In the genomic region with DNA sequence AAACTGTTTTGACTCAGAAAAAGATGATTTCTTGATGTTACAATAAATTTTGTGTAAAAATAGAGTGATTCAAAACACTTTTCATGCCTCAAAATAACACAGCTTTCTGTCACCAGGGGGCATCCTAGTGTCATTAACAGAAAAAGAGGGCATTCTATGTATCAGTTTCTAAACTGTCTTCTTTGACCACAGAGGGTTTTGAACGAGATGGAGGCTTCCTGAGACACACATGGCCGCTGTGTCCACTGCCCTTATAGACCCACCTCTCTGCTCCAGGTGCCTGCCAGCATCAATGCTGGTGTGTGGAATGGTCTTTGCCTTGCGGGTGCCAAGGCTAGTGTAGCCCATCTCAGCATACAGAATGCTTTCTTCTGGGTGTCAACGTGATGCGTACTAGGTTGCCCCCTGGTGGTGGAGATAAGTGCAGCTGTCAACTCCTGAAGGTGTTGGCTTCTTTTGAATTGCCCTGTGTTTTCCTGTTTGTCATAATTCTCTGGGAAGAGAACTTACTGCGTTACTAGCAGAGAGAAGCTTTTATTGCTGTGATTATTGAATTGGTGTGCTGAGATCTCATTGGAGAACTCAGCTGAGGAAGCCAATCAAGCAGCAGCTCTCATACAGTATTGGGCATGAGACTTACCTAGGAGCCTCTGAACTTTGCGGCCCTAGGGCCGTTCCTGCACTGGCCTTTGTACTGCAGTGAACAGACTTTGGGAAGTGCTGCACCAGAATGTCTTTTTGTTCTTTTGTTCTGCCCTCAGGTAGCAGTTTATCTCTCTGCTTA, we compare ENCODE assay signal across 1 cellular context.
TF ChIP-seq lines count a peak whose summit lies in the region.

No MANE protein-coding gene starts in this region.

TF ChIP-seq in HepG2, 621 proteins besides CTCF, POLR2A, EP300 and RAD21 (continued from another document and continues in another):
- TF ChIP-seq, protein P1, sequence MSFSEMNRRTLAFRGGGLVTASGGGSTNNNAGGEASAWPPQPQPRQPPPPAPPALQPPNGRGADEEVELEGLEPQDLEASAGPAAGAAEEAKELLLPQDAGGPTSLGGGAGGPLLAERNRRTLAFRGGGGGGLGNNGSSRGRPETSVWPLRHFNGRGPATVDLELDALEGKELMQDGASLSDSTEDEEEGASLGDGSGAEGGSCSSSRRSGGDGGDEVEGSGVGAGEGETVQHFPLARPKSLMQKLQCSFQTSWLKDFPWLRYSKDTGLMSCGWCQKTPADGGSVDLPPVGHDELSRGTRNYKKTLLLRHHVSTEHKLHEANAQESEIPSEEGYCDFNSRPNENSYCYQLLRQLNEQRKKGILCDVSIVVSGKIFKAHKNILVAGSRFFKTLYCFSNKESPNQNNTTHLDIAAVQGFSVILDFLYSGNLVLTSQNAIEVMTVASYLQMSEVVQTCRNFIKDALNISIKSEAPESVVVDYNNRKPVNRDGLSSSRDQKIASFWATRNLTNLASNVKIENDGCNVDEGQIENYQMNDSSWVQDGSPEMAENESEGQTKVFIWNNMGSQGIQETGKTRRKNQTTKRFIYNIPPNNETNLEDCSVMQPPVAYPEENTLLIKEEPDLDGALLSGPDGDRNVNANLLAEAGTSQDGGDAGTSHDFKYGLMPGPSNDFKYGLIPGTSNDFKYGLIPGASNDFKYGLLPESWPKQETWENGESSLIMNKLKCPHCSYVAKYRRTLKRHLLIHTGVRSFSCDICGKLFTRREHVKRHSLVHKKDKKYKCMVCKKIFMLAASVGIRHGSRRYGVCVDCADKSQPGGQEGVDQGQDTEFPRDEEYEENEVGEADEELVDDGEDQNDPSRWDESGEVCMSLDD (CRISPR knock-in tag; IDR thresholded peaks at IDR 0.05; ENCODE audit: borderline replicate concordance) = no peak
- TF ChIP-seq SIX4 (CRISPR knock-in tag; IDR thresholded peaks at IDR 0.05) (no peak), KMT2B (CRISPR knock-in tag; IDR thresholded peaks at IDR 0.05) (no peak), ZNF230 (CRISPR knock-in tag; IDR thresholded peaks at IDR 0.05) (no peak), ZNF83 (CRISPR knock-in tag; IDR thresholded peaks at IDR 0.05; ENCODE audit: borderline replicate concordance) (no peak), ZNF34 (CRISPR knock-in tag; IDR thresholded peaks at IDR 0.05; ENCODE audit: borderline replicate concordance) (no peak), TEAD2 (CRISPR knock-in tag; IDR thresholded peaks at IDR 0.05) (no peak), REXO4 (CRISPR knock-in tag; IDR thresholded peaks at IDR 0.05; ENCODE audit: borderline replicate concordance) (no peak), STAG1 (CRISPR knock-in tag; IDR thresholded peaks at IDR 0.05) (peak; percentile 75), KAT8 (CRISPR knock-in tag; IDR thresholded peaks at IDR 0.05) (no peak), CBX1 (IDR thresholded peaks at IDR 0.05; ENCODE audit: low read depth) (no peak), ZNF678 (CRISPR knock-in tag; IDR thresholded peaks at IDR 0.05) (no peak), MYC (CRISPR knock-in tag; IDR thresholded peaks at IDR 0.05; ENCODE audit: borderline replicate concordance) (0 out of 2 replicates have a peak, but pooled peaks have one; percentile 19), FOXA3 (CRISPR knock-in tag; IDR thresholded peaks at IDR 0.05) (peak; percentile 55), ZSCAN12 (CRISPR knock-in tag; IDR thresholded peaks at IDR 0.05) (no peak), ZNF616 (CRISPR knock-in tag; IDR thresholded peaks at IDR 0.05; ENCODE audit: low read depth) (no peak), NONO (IDR thresholded peaks at IDR 0.05) (no peak), NONO (CRISPR knock-in tag; conservative IDR thresholded peaks at IDR 0.05) (no peak)
- TF ChIP-seq, protein P2, sequence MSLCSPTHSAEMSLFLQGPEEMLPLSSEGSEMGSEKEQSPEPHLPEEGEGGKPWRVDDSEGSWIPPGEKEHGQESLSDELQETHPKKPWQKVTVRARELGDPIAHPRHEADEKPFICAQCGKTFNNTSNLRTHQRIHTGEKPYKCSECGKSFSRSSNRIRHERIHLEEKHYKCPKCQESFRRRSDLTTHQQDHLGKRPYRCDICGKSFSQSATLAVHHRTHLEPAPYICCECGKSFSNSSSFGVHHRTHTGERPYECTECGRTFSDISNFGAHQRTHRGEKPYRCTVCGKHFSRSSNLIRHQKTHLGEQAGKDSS (CRISPR knock-in tag; IDR thresholded peaks at IDR 0.05; ENCODE audit: borderline replicate concordance, low read depth) = no peak
- TF ChIP-seq, protein P3, sequence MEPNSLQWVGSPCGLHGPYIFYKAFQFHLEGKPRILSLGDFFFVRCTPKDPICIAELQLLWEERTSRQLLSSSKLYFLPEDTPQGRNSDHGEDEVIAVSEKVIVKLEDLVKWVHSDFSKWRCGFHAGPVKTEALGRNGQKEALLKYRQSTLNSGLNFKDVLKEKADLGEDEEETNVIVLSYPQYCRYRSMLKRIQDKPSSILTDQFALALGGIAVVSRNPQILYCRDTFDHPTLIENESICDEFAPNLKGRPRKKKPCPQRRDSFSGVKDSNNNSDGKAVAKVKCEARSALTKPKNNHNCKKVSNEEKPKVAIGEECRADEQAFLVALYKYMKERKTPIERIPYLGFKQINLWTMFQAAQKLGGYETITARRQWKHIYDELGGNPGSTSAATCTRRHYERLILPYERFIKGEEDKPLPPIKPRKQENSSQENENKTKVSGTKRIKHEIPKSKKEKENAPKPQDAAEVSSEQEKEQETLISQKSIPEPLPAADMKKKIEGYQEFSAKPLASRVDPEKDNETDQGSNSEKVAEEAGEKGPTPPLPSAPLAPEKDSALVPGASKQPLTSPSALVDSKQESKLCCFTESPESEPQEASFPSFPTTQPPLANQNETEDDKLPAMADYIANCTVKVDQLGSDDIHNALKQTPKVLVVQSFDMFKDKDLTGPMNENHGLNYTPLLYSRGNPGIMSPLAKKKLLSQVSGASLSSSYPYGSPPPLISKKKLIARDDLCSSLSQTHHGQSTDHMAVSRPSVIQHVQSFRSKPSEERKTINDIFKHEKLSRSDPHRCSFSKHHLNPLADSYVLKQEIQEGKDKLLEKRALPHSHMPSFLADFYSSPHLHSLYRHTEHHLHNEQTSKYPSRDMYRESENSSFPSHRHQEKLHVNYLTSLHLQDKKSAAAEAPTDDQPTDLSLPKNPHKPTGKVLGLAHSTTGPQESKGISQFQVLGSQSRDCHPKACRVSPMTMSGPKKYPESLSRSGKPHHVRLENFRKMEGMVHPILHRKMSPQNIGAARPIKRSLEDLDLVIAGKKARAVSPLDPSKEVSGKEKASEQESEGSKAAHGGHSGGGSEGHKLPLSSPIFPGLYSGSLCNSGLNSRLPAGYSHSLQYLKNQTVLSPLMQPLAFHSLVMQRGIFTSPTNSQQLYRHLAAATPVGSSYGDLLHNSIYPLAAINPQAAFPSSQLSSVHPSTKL (CRISPR knock-in tag; IDR thresholded peaks at IDR 0.05) = peak; percentile 32; the same call in 1 of the 2 replicates
- TF ChIP-seq, protein P4, sequence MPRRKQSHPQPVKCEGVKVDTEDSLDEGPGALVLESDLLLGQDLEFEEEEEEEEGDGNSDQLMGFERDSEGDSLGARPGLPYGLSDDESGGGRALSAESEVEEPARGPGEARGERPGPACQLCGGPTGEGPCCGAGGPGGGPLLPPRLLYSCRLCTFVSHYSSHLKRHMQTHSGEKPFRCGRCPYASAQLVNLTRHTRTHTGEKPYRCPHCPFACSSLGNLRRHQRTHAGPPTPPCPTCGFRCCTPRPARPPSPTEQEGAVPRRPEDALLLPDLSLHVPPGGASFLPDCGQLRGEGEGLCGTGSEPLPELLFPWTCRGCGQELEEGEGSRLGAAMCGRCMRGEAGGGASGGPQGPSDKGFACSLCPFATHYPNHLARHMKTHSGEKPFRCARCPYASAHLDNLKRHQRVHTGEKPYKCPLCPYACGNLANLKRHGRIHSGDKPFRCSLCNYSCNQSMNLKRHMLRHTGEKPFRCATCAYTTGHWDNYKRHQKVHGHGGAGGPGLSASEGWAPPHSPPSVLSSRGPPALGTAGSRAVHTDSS (CRISPR knock-in tag; conservative IDR thresholded peaks at IDR 0.05) = no peak
- TF ChIP-seq, protein P5, sequence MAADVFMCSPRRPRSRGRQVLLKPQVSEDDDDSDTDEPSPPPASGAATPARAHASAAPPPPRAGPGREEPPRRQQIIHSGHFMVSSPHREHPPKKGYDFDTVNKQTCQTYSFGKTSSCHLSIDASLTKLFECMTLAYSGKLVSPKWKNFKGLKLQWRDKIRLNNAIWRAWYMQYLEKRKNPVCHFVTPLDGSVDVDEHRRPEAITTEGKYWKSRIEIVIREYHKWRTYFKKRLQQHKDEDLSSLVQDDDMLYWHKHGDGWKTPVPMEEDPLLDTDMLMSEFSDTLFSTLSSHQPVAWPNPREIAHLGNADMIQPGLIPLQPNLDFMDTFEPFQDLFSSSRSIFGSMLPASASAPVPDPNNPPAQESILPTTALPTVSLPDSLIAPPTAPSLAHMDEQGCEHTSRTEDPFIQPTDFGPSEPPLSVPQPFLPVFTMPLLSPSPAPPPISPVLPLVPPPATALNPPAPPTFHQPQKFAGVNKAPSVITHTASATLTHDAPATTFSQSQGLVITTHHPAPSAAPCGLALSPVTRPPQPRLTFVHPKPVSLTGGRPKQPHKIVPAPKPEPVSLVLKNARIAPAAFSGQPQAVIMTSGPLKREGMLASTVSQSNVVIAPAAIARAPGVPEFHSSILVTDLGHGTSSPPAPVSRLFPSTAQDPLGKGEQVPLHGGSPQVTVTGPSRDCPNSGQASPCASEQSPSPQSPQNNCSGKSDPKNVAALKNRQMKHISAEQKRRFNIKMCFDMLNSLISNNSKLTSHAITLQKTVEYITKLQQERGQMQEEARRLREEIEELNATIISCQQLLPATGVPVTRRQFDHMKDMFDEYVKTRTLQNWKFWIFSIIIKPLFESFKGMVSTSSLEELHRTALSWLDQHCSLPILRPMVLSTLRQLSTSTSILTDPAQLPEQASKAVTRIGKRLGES (CRISPR knock-in tag; IDR thresholded peaks at IDR 0.05; ENCODE audit: borderline replicate concordance) = no peak
- TF ChIP-seq, protein P6, sequence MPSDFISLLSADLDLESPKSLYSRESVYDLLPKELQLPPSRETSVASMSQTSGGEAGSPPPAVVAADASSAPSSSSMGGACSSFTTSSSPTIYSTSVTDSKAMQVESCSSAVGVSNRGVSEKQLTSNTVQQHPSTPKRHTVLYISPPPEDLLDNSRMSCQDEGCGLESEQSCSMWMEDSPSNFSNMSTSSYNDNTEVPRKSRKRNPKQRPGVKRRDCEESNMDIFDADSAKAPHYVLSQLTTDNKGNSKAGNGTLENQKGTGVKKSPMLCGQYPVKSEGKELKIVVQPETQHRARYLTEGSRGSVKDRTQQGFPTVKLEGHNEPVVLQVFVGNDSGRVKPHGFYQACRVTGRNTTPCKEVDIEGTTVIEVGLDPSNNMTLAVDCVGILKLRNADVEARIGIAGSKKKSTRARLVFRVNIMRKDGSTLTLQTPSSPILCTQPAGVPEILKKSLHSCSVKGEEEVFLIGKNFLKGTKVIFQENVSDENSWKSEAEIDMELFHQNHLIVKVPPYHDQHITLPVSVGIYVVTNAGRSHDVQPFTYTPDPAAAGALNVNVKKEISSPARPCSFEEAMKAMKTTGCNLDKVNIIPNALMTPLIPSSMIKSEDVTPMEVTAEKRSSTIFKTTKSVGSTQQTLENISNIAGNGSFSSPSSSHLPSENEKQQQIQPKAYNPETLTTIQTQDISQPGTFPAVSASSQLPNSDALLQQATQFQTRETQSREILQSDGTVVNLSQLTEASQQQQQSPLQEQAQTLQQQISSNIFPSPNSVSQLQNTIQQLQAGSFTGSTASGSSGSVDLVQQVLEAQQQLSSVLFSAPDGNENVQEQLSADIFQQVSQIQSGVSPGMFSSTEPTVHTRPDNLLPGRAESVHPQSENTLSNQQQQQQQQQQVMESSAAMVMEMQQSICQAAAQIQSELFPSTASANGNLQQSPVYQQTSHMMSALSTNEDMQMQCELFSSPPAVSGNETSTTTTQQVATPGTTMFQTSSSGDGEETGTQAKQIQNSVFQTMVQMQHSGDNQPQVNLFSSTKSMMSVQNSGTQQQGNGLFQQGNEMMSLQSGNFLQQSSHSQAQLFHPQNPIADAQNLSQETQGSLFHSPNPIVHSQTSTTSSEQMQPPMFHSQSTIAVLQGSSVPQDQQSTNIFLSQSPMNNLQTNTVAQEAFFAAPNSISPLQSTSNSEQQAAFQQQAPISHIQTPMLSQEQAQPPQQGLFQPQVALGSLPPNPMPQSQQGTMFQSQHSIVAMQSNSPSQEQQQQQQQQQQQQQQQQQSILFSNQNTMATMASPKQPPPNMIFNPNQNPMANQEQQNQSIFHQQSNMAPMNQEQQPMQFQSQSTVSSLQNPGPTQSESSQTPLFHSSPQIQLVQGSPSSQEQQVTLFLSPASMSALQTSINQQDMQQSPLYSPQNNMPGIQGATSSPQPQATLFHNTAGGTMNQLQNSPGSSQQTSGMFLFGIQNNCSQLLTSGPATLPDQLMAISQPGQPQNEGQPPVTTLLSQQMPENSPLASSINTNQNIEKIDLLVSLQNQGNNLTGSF (CRISPR knock-in tag; IDR thresholded peaks at IDR 0.05) = no peak
- TF ChIP-seq, protein P7, sequence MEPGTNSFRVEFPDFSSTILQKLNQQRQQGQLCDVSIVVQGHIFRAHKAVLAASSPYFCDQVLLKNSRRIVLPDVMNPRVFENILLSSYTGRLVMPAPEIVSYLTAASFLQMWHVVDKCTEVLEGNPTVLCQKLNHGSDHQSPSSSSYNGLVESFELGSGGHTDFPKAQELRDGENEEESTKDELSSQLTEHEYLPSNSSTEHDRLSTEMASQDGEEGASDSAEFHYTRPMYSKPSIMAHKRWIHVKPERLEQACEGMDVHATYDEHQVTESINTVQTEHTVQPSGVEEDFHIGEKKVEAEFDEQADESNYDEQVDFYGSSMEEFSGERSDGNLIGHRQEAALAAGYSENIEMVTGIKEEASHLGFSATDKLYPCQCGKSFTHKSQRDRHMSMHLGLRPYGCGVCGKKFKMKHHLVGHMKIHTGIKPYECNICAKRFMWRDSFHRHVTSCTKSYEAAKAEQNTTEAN (CRISPR knock-in tag; conservative IDR thresholded peaks at IDR 0.05) = no peak
- TF ChIP-seq, protein P8, sequence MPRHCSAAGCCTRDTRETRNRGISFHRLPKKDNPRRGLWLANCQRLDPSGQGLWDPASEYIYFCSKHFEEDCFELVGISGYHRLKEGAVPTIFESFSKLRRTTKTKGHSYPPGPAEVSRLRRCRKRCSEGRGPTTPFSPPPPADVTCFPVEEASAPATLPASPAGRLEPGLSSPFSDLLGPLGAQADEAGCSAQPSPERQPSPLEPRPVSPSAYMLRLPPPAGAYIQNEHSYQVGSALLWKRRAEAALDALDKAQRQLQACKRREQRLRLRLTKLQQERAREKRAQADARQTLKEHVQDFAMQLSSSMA (CRISPR knock-in tag; IDR thresholded peaks at IDR 0.05) = 0 out of 2 replicates have a peak, but pooled peaks have one; percentile 48
- TF ChIP-seq, protein P9, sequence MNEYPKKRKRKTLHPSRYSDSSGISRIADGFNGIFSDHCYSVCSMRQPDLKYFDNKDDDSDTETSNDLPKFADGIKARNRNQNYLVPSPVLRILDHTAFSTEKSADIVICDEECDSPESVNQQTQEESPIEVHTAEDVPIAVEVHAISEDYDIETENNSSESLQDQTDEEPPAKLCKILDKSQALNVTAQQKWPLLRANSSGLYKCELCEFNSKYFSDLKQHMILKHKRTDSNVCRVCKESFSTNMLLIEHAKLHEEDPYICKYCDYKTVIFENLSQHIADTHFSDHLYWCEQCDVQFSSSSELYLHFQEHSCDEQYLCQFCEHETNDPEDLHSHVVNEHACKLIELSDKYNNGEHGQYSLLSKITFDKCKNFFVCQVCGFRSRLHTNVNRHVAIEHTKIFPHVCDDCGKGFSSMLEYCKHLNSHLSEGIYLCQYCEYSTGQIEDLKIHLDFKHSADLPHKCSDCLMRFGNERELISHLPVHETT (CRISPR knock-in tag; conservative IDR thresholded peaks at IDR 0.05) = no peak
- TF ChIP-seq, protein P10, sequence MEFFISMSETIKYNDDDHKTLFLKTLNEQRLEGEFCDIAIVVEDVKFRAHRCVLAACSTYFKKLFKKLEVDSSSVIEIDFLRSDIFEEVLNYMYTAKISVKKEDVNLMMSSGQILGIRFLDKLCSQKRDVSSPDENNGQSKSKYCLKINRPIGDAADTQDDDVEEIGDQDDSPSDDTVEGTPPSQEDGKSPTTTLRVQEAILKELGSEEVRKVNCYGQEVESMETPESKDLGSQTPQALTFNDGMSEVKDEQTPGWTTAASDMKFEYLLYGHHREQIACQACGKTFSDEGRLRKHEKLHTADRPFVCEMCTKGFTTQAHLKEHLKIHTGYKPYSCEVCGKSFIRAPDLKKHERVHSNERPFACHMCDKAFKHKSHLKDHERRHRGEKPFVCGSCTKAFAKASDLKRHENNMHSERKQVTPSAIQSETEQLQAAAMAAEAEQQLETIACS (CRISPR knock-in tag; IDR thresholded peaks at IDR 0.05) = no peak
